ENCODE assay signal across 8 cellular contexts in genomic region chr10:27223964-27224363, GRCh38. TPM values are rescaled to one million over a fixed set of nuclear protein-coding genes. Genes with fewer than 3 reads are reported as not detected.
DNase-seq lines count a peak whose midpoint lies in the region; ATAC-seq, FAIRE-seq and TF ChIP-seq lines count a peak whose summit lies in the region.

No MANE protein-coding gene starts in this region.

- intact Hi-C loops in left cardiac atrium (cut with DNase I) (loop anchor here in 1 of 2 donors (5.0 kb wide), 1 partner anchor 138 kb away; no protein-coding TSS in a partner anchor), Right ventricle myocardium inferior (cut with DNase I) (loop anchor here (10.0 kb wide), 1 partner anchor 61 kb away; no protein-coding TSS in a partner anchor), kidney (cut with DNase I) (no loop called here)

- FAIRE-seq in kidney (lab: Jason Lieb, UNC): no peak

- H3K36me3 ChIP-seq in OCI-LY3 (replicated peaks; ENCODE audit: low read depth, low read length) (peaks cover 4% of the 10 kb centered on the region), kidney (ENCODE audit: control insufficient read depth in 1 of 2, insufficient read depth in 2 of 2, low read length in 2 of 2) (peaks cover 6 to 34% of the 10 kb centered on the region in 2 donors)

- TF ChIP-seq CTCF in OCI-LY3 (IDR thresholded peaks at IDR 0.05; ENCODE audit: low read depth, low read length) (peak; percentile 58), kidney (IDR thresholded peaks at IDR 0.05; ENCODE audit: borderline replicate concordance, extremely low read depth, insufficient read depth) (peak; percentile 47)

- no peak overlapping the region for H2AFZ ChIP-seq in OCI-LY3 (ENCODE audit: low read depth, low read length)

- H3K9ac ChIP-seq in OCI-LY3 (ENCODE audit: low read length): no peak overlapping the region
- no peak overlapping the region for H3K9ac ChIP-seq in kidney (ENCODE audit: low read length in 2 of 2)

- H3K27ac ChIP-seq in OCI-LY3 (ENCODE audit: low read length): no peak overlapping the region
- H3K27ac ChIP-seq in kidney (ENCODE audit: low read depth in 2 of 2, low read length in 2 of 2): no peak overlapping the region

- no peaks in the 10 kb centered on the region for H3K79me2 ChIP-seq in OCI-LY3 (ENCODE audit: low read length)

- H3K4me1 ChIP-seq in OCI-LY3 (ENCODE audit: low read length) (no peaks in the 10 kb centered on the region), kidney (ENCODE audit: control insufficient read depth in 1 of 2, insufficient read depth in 1 of 2, low read depth in 1 of 2, low read length in 2 of 2) (no peaks in the 10 kb centered on the region)

- no peaks in the 10 kb centered on the region for H3K27me3 ChIP-seq in OCI-LY3 (ENCODE audit: low read depth, low read length)

- H3K4me2 ChIP-seq in OCI-LY3 (ENCODE audit: low read length): no peak overlapping the region

- DNase-seq in left cardiac atrium (peak; percentile 41), Right ventricle myocardium inferior (ENCODE audit: missing footprints) (no peak), kidney (no peak), inferior parietal cortex (ENCODE audit: extremely low spot score) (no peak)
- DNase-seq in activated naive CD4-positive, alpha-beta T cell treated with anti-CD3 and anti-CD28 coated beads, Interleukin-2, amount 50 U/mL, for 16 hours: peak; percentile 36
- peak; percentile 61 for DNase-seq in stimulated activated CD8-positive, alpha-beta memory T cell treated with anti-CD3 and anti-CD28 coated beads, Interleukin-4, amount 100 ng/mL, for 48 hours

- no peak for ATAC-seq in left cardiac atrium
- no peak for ATAC-seq in Right ventricle myocardium inferior
- ATAC-seq in GM18511 (IDR thresholded peaks at IDR 0.05; ENCODE audit: unreplicated experiment): no peak

- H3K9me3 ChIP-seq in OCI-LY3 (ENCODE audit: insufficient read depth, low read length) (no peaks in the 10 kb centered on the region), kidney (ENCODE audit: control insufficient read depth in 1 of 2, low read length in 2 of 2) (no peaks in the 10 kb centered on the region)

- H4K20me1 ChIP-seq in OCI-LY3 (ENCODE audit: insufficient read depth, low read length): no peaks in the 10 kb centered on the region

- H3K4me3 ChIP-seq in OCI-LY3 (ENCODE audit: low read length) (no peak overlapping the region), kidney (ENCODE audit: low read length in 2 of 2) (no peak overlapping the region)

RNA-seq across cellular contexts. Expression of gene ACBD5, which starts 16.6 kb away (rescaled TPM):
- total RNA-seq in left cardiac atrium (10 to 100 TPM; 34.9 to 36.1 TPM), Right ventricle myocardium inferior (77.5 TPM), kidney (32.6 TPM)
- 22.5 TPM for polyA plus RNA-seq in kidney (ENCODE audit: insufficient read depth, low read depth, low replicate concordance)

Comparison
In these comparisons a context has a peak if more than half of its experiments do, and no peak if none do; other contexts are left out.
1. DNase-seq: peak in left cardiac atrium (single experiment), activated naive CD4-positive, alpha-beta T cell treated with anti-CD3 and anti-CD28 coated beads, Interleukin-2, amount 50 U/mL, for 16 hours (single experiment) and stimulated activated CD8-positive, alpha-beta memory T cell treated with anti-CD3 and anti-CD28 coated beads, Interleukin-4, amount 100 ng/mL, for 48 hours (single experiment); none in Right ventricle myocardium inferior (single experiment), kidney (single experiment) and inferior parietal cortex (single experiment).